ENCODE assay signal across 10 cellular contexts in genomic region chr3:72977463-72977862, GRCh38. TPM values are rescaled to one million over a fixed set of nuclear protein-coding genes. Genes with fewer than 3 reads are reported as not detected.
DNase-seq lines count a peak whose midpoint lies in the region; ATAC-seq and TF ChIP-seq lines count a peak whose summit lies in the region.
"Had no signal": no experiment of that assay in that cellular context is flagged by ENCODE, and none has a peak within 500 bp of the region (broad histone marks: within the 10 kb centered on the region; RNA-seq: fewer than 3 reads in every experiment).

No MANE protein-coding gene starts in this region.

- H3K36me3 Mint-ChIP-seq in glutamatergic neuron (ENCODE audit: unreplicated experiment) (no peaks in the 10 kb centered on the region), nephron progenitor cell (ENCODE audit: low read depth) (peaks cover 8% of the 10 kb centered on the region)
- H3K36me3 Mint-ChIP-seq: naive B cell had no signal

- TF ChIP-seq CTCF in glutamatergic neuron (IDR thresholded peaks at IDR 0.05; ENCODE audit: partially characterized antibody, unreplicated experiment) (peak; percentile 6), nephron progenitor cell (IDR thresholded peaks at IDR 0.05) (no peak)

- no peaks in the 10 kb centered on the region for H3K9me3 Mint-ChIP-seq in glutamatergic neuron (ENCODE audit: unreplicated experiment)
- H3K9me3 Mint-ChIP-seq in nephron progenitor cell: no peaks in the 10 kb centered on the region
- H3K9me3 Mint-ChIP-seq: naive B cell had no signal

- H3K4me3 Mint-ChIP-seq in glutamatergic neuron (ENCODE audit: unreplicated experiment) (no peak overlapping the region), nephron progenitor cell (no peak overlapping the region)
- H3K4me3 Mint-ChIP-seq: naive B cell had no signal

- H3K27me3 Mint-ChIP-seq in glutamatergic neuron (ENCODE audit: unreplicated experiment): no peaks in the 10 kb centered on the region
- H3K27me3 Mint-ChIP-seq in nephron progenitor cell (ENCODE audit: low read depth, poor library complexity): peaks cover 6% of the 10 kb centered on the region

- DNase-seq in glutamatergic neuron (no peak), NCI-H2107 treated with DMSO at 0.1 percent for 48 hours (lab: John Stamatoyannopoulos, UW; ENCODE audit: unreplicated experiment) (no peak), SHP77 (lab: John Stamatoyannopoulos, UW) (no peak), nephron progenitor cell (no peak)
- DNase-seq: naive B cell; NCI-H146; stimulated activated naive CD4-positive, alpha-beta T cell had no signal

- ATAC-seq in GM18519 (IDR thresholded peaks at IDR 0.05; ENCODE audit: low FRiP score, unreplicated experiment) (peak; percentile 32), GM21423 (IDR thresholded peaks at IDR 0.05; ENCODE audit: unreplicated experiment) (peak; percentile 55), HG03196 (IDR thresholded peaks at IDR 0.05; ENCODE audit: unreplicated experiment) (peak; percentile 63)

- no peak overlapping the region for H3K27ac Mint-ChIP-seq in glutamatergic neuron (ENCODE audit: unreplicated experiment)
- no peak overlapping the region for H3K27ac Mint-ChIP-seq in nephron progenitor cell
- H3K27ac Mint-ChIP-seq: naive B cell had no signal

- H3K4me1 Mint-ChIP-seq in glutamatergic neuron (ENCODE audit: low read depth, unreplicated experiment): no peaks in the 10 kb centered on the region
- H3K4me1 Mint-ChIP-seq in nephron progenitor cell: peaks cover 13% of the 10 kb centered on the region
- H3K4me1 Mint-ChIP-seq: naive B cell had no signal

RNA-seq across cellular contexts. Expression of gene PPP4R2, which starts 19.1 kb away (rescaled TPM):
- total RNA-seq in glutamatergic neuron (ENCODE audit: unreplicated experiment): 77.9 TPM
